Comparison of ENCODE assay signal across 7 cellular contexts in the genomic region with DNA sequence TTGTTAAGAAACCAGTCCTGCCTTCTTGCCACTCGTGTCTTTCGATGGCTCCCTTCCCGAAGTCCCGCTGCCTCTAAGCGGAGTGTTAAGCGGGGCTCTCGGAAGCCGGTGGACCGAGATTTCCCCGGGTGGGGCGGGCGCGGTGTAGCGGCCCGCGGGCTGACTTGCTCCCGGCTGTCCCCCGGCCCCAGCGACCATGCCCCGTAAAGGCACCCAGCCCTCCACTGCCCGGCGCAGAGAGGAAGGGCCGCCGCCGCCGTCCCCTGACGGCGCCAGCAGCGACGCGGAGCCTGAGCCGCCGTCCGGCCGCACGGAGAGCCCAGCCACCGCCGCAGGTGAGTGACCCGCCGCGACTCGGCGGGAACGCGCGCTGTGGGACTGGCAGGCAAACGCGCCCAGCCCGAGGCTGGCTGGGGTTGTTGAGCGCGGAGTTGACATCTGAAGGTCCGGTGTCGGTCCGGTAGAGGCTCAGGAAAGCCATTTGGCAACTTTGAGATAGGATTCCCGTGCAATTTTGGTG. TPM values are rescaled to one million over a fixed set of nuclear protein-coding genes. Genes with fewer than 3 reads are reported as not detected.
A peak's percentile ranks its signal among the peaks of the same experiment; 100 is the strongest.
DNase-seq lines count a peak whose midpoint lies in the region; ATAC-seq and FAIRE-seq lines count a peak whose summit lies in the region.

No MANE protein-coding gene starts in this region.

- no peak for ATAC-seq in activated naive CD8-positive, alpha-beta T cell treated with anti-CD3 and anti-CD28 coated beads, Interleukin-2, amount 50 U/mL, for 24 hours
- ATAC-seq in HG03442 (IDR thresholded peaks at IDR 0.05; ENCODE audit: unreplicated experiment): no peak

- peaks cover 55% of the 10 kb centered on the region for H3K4me1 Mint-ChIP-seq in activated naive CD8-positive, alpha-beta T cell treated with anti-CD3 and anti-CD28 coated beads, Interleukin-2, amount 50 U/mL, for 24 hours

- H3K36me3 Mint-ChIP-seq in activated naive CD8-positive, alpha-beta T cell treated with anti-CD3 and anti-CD28 coated beads, Interleukin-2, amount 50 U/mL, for 24 hours (ENCODE audit: low read depth): peaks cover 56% of the 10 kb centered on the region

- H3K4me2 ChIP-seq in skeletal muscle satellite cell (ENCODE audit: low read length): peak overlapping the region; percentile 79

- H3K4me1 ChIP-seq in iPS-15b (ENCODE audit: control insufficient read depth, insufficient read depth, low read length) (peaks cover 3% of the 10 kb centered on the region), skeletal muscle satellite cell (ENCODE audit: control insufficient read depth, insufficient read depth, low read length) (peaks cover 29% of the 10 kb centered on the region)

- H3K27me3 ChIP-seq in iPS-15b (ENCODE audit: control insufficient read depth, insufficient read depth, low read length) (no peaks in the 10 kb centered on the region), skeletal muscle satellite cell (ENCODE audit: control insufficient read depth, insufficient read depth, low read length) (no peaks in the 10 kb centered on the region)

- H3K9ac ChIP-seq in iPS-15b (ENCODE audit: low read depth, low read length): peak overlapping the region; percentile 94
- H3K9ac ChIP-seq in skeletal muscle satellite cell (ENCODE audit: low read depth, low read length): peak overlapping the region; percentile 95

- H3K27me3 Mint-ChIP-seq in activated naive CD8-positive, alpha-beta T cell treated with anti-CD3 and anti-CD28 coated beads, Interleukin-2, amount 50 U/mL, for 24 hours: peaks cover 7% of the 10 kb centered on the region

- DNase-seq in GM19239 (ENCODE audit: insufficient read length, low spot score) (peak; percentile 4), NCI-H146 treated with DMSO at 0.1 percent for 48 hours (lab: John Stamatoyannopoulos, UW; ENCODE audit: unreplicated experiment) (peak; percentile 35), RCC 7860 (ENCODE audit: low spot score) (no peak)
- peak; percentile 30 for DNase-seq in activated naive CD8-positive, alpha-beta T cell treated with anti-CD3 and anti-CD28 coated beads, Interleukin-2, amount 50 U/mL, for 24 hours

- no peak for FAIRE-seq in GM19239 (lab: Jason Lieb, UNC)
- FAIRE-seq in RCC 7860 (lab: Jason Lieb, UNC): no peak

- H3K9me3 ChIP-seq in iPS-15b (ENCODE audit: control insufficient read depth, insufficient read depth, low read length): no peaks in the 10 kb centered on the region
- no peaks in the 10 kb centered on the region for H3K9me3 ChIP-seq in skeletal muscle satellite cell (replicated peaks; ENCODE audit: low read length)

- H3K4me3 Mint-ChIP-seq in activated naive CD8-positive, alpha-beta T cell treated with anti-CD3 and anti-CD28 coated beads, Interleukin-2, amount 50 U/mL, for 24 hours: peak overlapping the region; percentile 99

- no peaks in the 10 kb centered on the region for H3K36me3 ChIP-seq in iPS-15b (ENCODE audit: control insufficient read depth, insufficient read depth, low read length)
- peaks cover 4% of the 10 kb centered on the region for H3K36me3 ChIP-seq in skeletal muscle satellite cell (ENCODE audit: insufficient read depth, low read length)

- H3K9me3 Mint-ChIP-seq in activated naive CD8-positive, alpha-beta T cell treated with anti-CD3 and anti-CD28 coated beads, Interleukin-2, amount 50 U/mL, for 24 hours: no peaks in the 10 kb centered on the region

- H3K27ac Mint-ChIP-seq in activated naive CD8-positive, alpha-beta T cell treated with anti-CD3 and anti-CD28 coated beads, Interleukin-2, amount 50 U/mL, for 24 hours: peak overlapping the region; percentile 100

- peak overlapping the region; percentile 86 for H3K4me3 ChIP-seq in iPS-15b (ENCODE audit: low read depth, low read length)
- H3K4me3 ChIP-seq in skeletal muscle satellite cell (ENCODE audit: low read length): peak overlapping the region; percentile 95

RNA-seq across cellular contexts. Expression of a gene that starts 1.2 kb away (rescaled TPM):
- 60.1 and 61.3 TPM in 2 replicates for total RNA-seq in skeletal muscle satellite cell (2012; rRNA removed)

RNA-seq across cellular contexts. Expression of a gene that starts 1.7 kb away (rescaled TPM):
- 27.3 and 48.4 TPM in 2 replicates for total RNA-seq in skeletal muscle satellite cell (2012; rRNA removed)

RNA-seq across cellular contexts. Expression of a gene that starts 48.9 kb away (rescaled TPM):
- 14.2 and 15.7 TPM in 2 replicates for total RNA-seq in skeletal muscle satellite cell (2012; rRNA removed)
